Comparison of ENCODE assay signal across 8 cellular contexts in the genomic region with DNA sequence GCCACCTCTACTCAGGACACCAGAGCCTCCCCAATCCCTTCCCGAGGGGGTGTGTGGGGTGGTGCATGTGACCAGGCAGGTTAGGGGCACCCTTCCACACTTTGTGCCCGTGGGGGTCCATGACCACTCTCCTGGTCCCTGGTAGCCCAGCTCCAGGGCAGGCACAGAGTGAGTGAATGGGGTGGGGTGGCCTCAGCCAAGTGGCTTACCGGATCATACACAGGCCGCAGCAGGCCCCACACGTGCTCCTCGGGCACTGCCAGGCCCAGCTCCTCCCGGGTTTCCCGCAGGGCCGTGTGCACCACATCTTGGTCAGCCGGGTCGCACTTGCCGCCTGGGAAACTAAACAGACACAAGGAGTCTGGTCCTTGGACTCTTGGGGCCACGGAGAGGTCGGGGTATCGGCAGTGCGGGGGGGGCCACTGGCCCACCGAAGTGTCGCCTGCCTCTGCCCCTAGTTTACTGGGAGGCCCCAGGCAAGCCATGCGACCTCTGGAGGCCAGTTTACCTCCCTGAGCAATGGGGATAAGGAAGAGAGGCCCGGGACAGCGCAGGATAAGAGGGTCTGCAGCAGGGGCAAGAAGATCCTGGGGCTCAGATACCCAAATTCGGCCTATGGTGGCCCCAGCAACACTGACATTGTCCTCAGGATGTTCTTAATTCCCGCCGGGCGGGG. TPM values are rescaled to one million over a fixed set of nuclear protein-coding genes. Genes with fewer than 3 reads are reported as not detected.
DNase-seq lines count a peak whose midpoint lies in the region; ATAC-seq and TF ChIP-seq lines count a peak whose summit lies in the region.

No MANE protein-coding gene starts in this region.

- CTCF ChIA-PET in Calu3 (lab: Charles Lee): interaction anchor here (0.7 to 2.8 kb wide), 11 partner anchors 15 to 283 kb away, joined by 3 to 17 read pairs (median 5); a partner anchor contains a TSS

- no peaks in the 10 kb centered on the region for H3K9me3 ChIP-seq in esophagus (ENCODE audit: control insufficient read depth in 2 of 2, insufficient read depth in 1 of 2, low read depth in 1 of 2, low read length in 1 of 2)

- H3K9me3 Mint-ChIP-seq in Calu3 (ENCODE audit: low read depth, unreplicated experiment) (no peaks in the 10 kb centered on the region), osteocyte (ENCODE audit: unreplicated experiment) (no peaks in the 10 kb centered on the region)

- H3K4me3 Mint-ChIP-seq in Calu3 (ENCODE audit: low read depth, unreplicated experiment) (peak overlapping the region; percentile 71), osteocyte (ENCODE audit: unreplicated experiment) (peak overlapping the region; percentile 60)

- peaks cover 9 to 33% of the 10 kb centered on the region in 2 donors for H3K4me1 ChIP-seq in esophagus (ENCODE audit: control insufficient read depth in 2 of 2, insufficient read depth in 2 of 2, low read length in 1 of 2)

- TF ChIP-seq CTCF in Calu3 (IDR thresholded peaks at IDR 0.05; ENCODE audit: unreplicated experiment) (no peak), osteocyte (IDR thresholded peaks at IDR 0.05) (no peak)

- H3K27ac ChIP-seq in esophagus (ENCODE audit: low read depth in 2 of 2, low read length in 1 of 2): peak overlapping the region; percentile 97 to 98

- ATAC-seq in HG03354 (IDR thresholded peaks at IDR 0.05; ENCODE audit: poor library complexity, severe bottlenecking, unreplicated experiment) (no peak), GM18873 (IDR thresholded peaks at IDR 0.05; ENCODE audit: low FRiP score, unreplicated experiment) (no peak)

- peak overlapping the region; percentile 67 to 75 for H3K4me3 ChIP-seq in esophagus (ENCODE audit: low read depth in 1 of 2, low read length in 2 of 2)

- no peaks in the 10 kb centered on the region for H3K27me3 Mint-ChIP-seq in Calu3 (ENCODE audit: unreplicated experiment)
- no peaks in the 10 kb centered on the region for H3K27me3 Mint-ChIP-seq in osteocyte (ENCODE audit: unreplicated experiment)

- H3K4me1 Mint-ChIP-seq in Calu3 (ENCODE audit: low read depth, unreplicated experiment): no peaks in the 10 kb centered on the region
- H3K4me1 Mint-ChIP-seq in osteocyte (ENCODE audit: unreplicated experiment): peaks cover 6% of the 10 kb centered on the region

- H3K36me3 ChIP-seq in esophagus (ENCODE audit: control insufficient read depth in 2 of 2, insufficient read depth in 2 of 2, low read length in 1 of 2): no peaks in the 10 kb centered on the region

- DNase-seq in Calu3 (no peak), RKO (ENCODE audit: low spot score) (peak; percentile 52), osteocyte (ENCODE audit: extremely low spot score, unreplicated experiment) (no peak), NCI-H748 (lab: John Stamatoyannopoulos, UW; ENCODE audit: unreplicated experiment) (no peak), epidermal melanocyte (ENCODE audit: insufficient read length, low spot score) (no peak)

- BruUV-seq in Calu3 (replicated peaks; lab: Mats Ljungman, UMichigan): TSS peak; percentile 37

- 28 to 29% methylated on average over 25 of the region's 25 CpGs for WGBS in esophagus, 2 donors

- H3K36me3 Mint-ChIP-seq in Calu3 (ENCODE audit: insufficient read depth, unreplicated experiment) (peaks cover 11% of the 10 kb centered on the region), osteocyte (ENCODE audit: unreplicated experiment) (no peaks in the 10 kb centered on the region)

- H3K27ac Mint-ChIP-seq in Calu3 (ENCODE audit: unreplicated experiment) (no peak overlapping the region), osteocyte (ENCODE audit: unreplicated experiment) (no peak overlapping the region)

- no peaks in the 10 kb centered on the region for H3K27me3 ChIP-seq in esophagus (ENCODE audit: control insufficient read depth in 1 of 2, insufficient read depth in 2 of 2, low read length in 2 of 2)

- intact Hi-C loops in Calu3 (cut with micrococcal nuclease; ENCODE audit: unreplicated experiment): no loop called here

RNA-seq across cellular contexts. Expression of a gene that starts 0.9 kb away (rescaled TPM):
- total RNA-seq in Calu3 (2022): 9.7 and 12.7 TPM in 2 replicates
- 10 to 100 TPM; 43.1 to 59.3 TPM for polyA plus RNA-seq in esophagus
- total RNA-seq in osteocyte: 5.9 and 8.0 TPM in 2 replicates

RNA-seq across cellular contexts. Expression of a gene that starts 10.7 kb away (rescaled TPM):
- total RNA-seq in Calu3 (2022) (not detected in 2 replicates), osteocyte (not detected in 2 replicates)
- not detected for polyA plus RNA-seq in esophagus

RNA-seq across cellular contexts. Expression of a gene that starts 21.7 kb away (rescaled TPM):
- total RNA-seq in Calu3 (2022) (0.83 and 2.0 TPM in 2 replicates), osteocyte (not detected in 2 replicates)
- under 1 TPM; 0.08 to 0.11 TPM for polyA plus RNA-seq in esophagus

RNA-seq across cellular contexts. Expression of a gene that starts 22.1 kb away (rescaled TPM):
- total RNA-seq in Calu3 (2022) (216 and 233 TPM in 2 replicates), osteocyte (180 and 185 TPM in 2 replicates)
- polyA plus RNA-seq in esophagus: 100 to 1,000 TPM; 122 to 137 TPM

RNA-seq across cellular contexts. Expression of a gene that starts 45.2 kb away (rescaled TPM):
- total RNA-seq in Calu3 (2022) (777 and 838 TPM in 2 replicates), osteocyte (509 and 544 TPM in 2 replicates)
- 1,000 to 10,000 TPM; 3,504 to 3,523 TPM for polyA plus RNA-seq in esophagus
